ENCODE assay signal across 8 cellular contexts in genomic region chr1:24540906-24541710, GRCh38. TPM values are rescaled to one million over a fixed set of nuclear protein-coding genes. Genes with fewer than 3 reads are reported as not detected.
DNase-seq lines count a peak whose midpoint lies in the region; ATAC-seq and TF ChIP-seq lines count a peak whose summit lies in the region.

No MANE protein-coding gene starts in this region.

- intact Hi-C loops in CD14-positive monocyte (cut with micrococcal nuclease): no loop called here

- no peaks in the 10 kb centered on the region for H3K27me3 ChIP-seq in BJ (ENCODE audit: control insufficient read depth, insufficient read depth, low read length)

- H3K36me3 ChIP-seq in BJ (ENCODE audit: control insufficient read depth, insufficient read depth, low read length): no peaks in the 10 kb centered on the region

- TF ChIP-seq CTCF in BJ (IDR thresholded peaks at IDR 0.05; ENCODE audit: insufficient read depth, low read depth, low read length) (no peak), CD14-positive monocyte (IDR thresholded peaks at IDR 0.05) (no peak)

- CTCF ChIA-PET in BJ (lab: Yijun Ruan, JAX): interaction anchor here (0.8 to 2.4 kb wide), 12 partner anchors 14 to 94 kb away, joined by 3 to 14 read pairs (median 4); no protein-coding TSS in a partner anchor
- CTCF ChIA-PET in activated naive CD4-positive, alpha-beta T cell treated with anti-CD3 and anti-CD28 coated beads, Interleukin-2, amount 10 ng/mL, durations not matched to agents 7 days and 5 days (lab: Charles Lee): interaction anchor here (0.7 to 3.6 kb wide), 14 partner anchors 14 to 340 kb away, joined by 3 to 39 read pairs (median 6); partner anchors contain the start of genes NIPAL3 and RCAN3

- peaks cover 3% of the 10 kb centered on the region for H3K27me3 Mint-ChIP-seq in IgD-negative memory B cell
- no peaks in the 10 kb centered on the region for H3K27me3 Mint-ChIP-seq in activated naive CD4-positive, alpha-beta T cell treated with anti-CD3 and anti-CD28 coated beads, Interleukin-2, amount 10 ng/mL, durations not matched to agents 7 days and 5 days
- peaks cover 0 to 3% (median 2%) of the 10 kb centered on the region in 3 donors for H3K27me3 Mint-ChIP-seq in CD14-positive monocyte (ENCODE audit: low read depth in 3 of 3)

- POLR2A ChIA-PET in BJ (lab: Charles Lee): interaction anchor here (0.6 to 1.0 kb wide), 2 partner anchors 12 to 142 kb away, joined by 4 to 8 read pairs; no protein-coding TSS in a partner anchor

- H3K36me3 Mint-ChIP-seq in IgD-negative memory B cell (peaks cover 3% of the 10 kb centered on the region), CD14-positive monocyte (peaks cover 21 to 32% of the 10 kb centered on the region in 2 donors)
- peaks cover 47% of the 10 kb centered on the region for H3K36me3 Mint-ChIP-seq in activated naive CD4-positive, alpha-beta T cell treated with anti-CD3 and anti-CD28 coated beads, Interleukin-2, amount 10 ng/mL, durations not matched to agents 7 days and 5 days

- H3K4me3 ChIP-seq in BJ (ENCODE audit: low read depth, low read length): no peak overlapping the region

- DNase-seq in BJ (ENCODE audit: low read depth): peak; percentile 48
- peak; percentile 36 for DNase-seq in activated naive CD4-positive, alpha-beta T cell treated with anti-CD3 and anti-CD28 coated beads, Interleukin-2, amount 10 ng/mL, durations not matched to agents 7 days and 5 days
- DNase-seq in left lobe of liver (ENCODE audit: low spot score): peak; percentile 75
- DNase-seq in iPS-NIHi7 (ENCODE audit: extremely low spot score): no peak
- DNase-seq in CD14-positive monocyte (ENCODE audit: low spot score): no peak
- no peak for DNase-seq in NCI-H446 (lab: John Stamatoyannopoulos, UW)

- H3K27ac Mint-ChIP-seq in IgD-negative memory B cell: peak overlapping the region in 2 of 3 donors; percentile 7 to 85
- H3K27ac Mint-ChIP-seq in activated naive CD4-positive, alpha-beta T cell treated with anti-CD3 and anti-CD28 coated beads, Interleukin-2, amount 10 ng/mL, durations not matched to agents 7 days and 5 days: peak overlapping the region; percentile 77
- H3K27ac Mint-ChIP-seq in CD14-positive monocyte: no peak overlapping the region

- H3K4me1 Mint-ChIP-seq in IgD-negative memory B cell (peaks cover 47 to 51% (median 49%) of the 10 kb centered on the region in 3 donors), CD14-positive monocyte (peaks cover 17% of the 10 kb centered on the region)
- peaks cover 70% of the 10 kb centered on the region for H3K4me1 Mint-ChIP-seq in activated naive CD4-positive, alpha-beta T cell treated with anti-CD3 and anti-CD28 coated beads, Interleukin-2, amount 10 ng/mL, durations not matched to agents 7 days and 5 days

- H3K4me3 Mint-ChIP-seq in IgD-negative memory B cell (peak overlapping the region; percentile 16 to 83 (median 76)), CD14-positive monocyte (no peak overlapping the region)
- peak overlapping the region; percentile 18 for H3K4me3 Mint-ChIP-seq in activated naive CD4-positive, alpha-beta T cell treated with anti-CD3 and anti-CD28 coated beads, Interleukin-2, amount 10 ng/mL, durations not matched to agents 7 days and 5 days

- H3K9me3 Mint-ChIP-seq in IgD-negative memory B cell (no peaks in the 10 kb centered on the region), CD14-positive monocyte (no peaks in the 10 kb centered on the region)
- H3K9me3 Mint-ChIP-seq in activated naive CD4-positive, alpha-beta T cell treated with anti-CD3 and anti-CD28 coated beads, Interleukin-2, amount 10 ng/mL, durations not matched to agents 7 days and 5 days: no peaks in the 10 kb centered on the region

- peak; percentile 83 for ATAC-seq in left lobe of liver
- ATAC-seq in GM18909 (IDR thresholded peaks at IDR 0.05; ENCODE audit: poor library complexity, unreplicated experiment): no peak

RNA-seq across cellular contexts. Expression of gene NCMAP, which starts 14.8 kb away (rescaled TPM):
- polyA plus RNA-seq in BJ (2011; rRNA removed): not detected in 2 replicates
- polyA minus RNA-seq in BJ (2011; rRNA and poly(A)+ RNA removed): not detected in 2 replicates
- not detected for polyA plus RNA-seq in IgD-negative memory B cell
- total RNA-seq in left lobe of liver: 1.0 TPM
- not detected for polyA plus RNA-seq in CD14-positive monocyte

RNA-seq across cellular contexts. Expression of gene RCAN3, which starts 38.5 kb away (rescaled TPM):
- polyA plus RNA-seq in BJ (2011; rRNA removed): 6.3 and 7.6 TPM in 2 replicates
- 5.6 and 7.6 TPM in 2 replicates for polyA minus RNA-seq in BJ (2011; rRNA and poly(A)+ RNA removed)
- polyA plus RNA-seq in IgD-negative memory B cell: 36.1 TPM
- total RNA-seq in left lobe of liver: 2.9 TPM
- polyA plus RNA-seq in CD14-positive monocyte: 1 to 10 TPM; 7.1 to 9.1 TPM

Comparison
In these comparisons a context has a peak if more than half of its experiments do, and no peak if none do; other contexts are left out.
1. DNase-seq: peak in BJ (single experiment), activated naive CD4-positive, alpha-beta T cell treated with anti-CD3 and anti-CD28 coated beads, Interleukin-2, amount 10 ng/mL, durations not matched to agents 7 days and 5 days (single experiment) and left lobe of liver (single experiment); none in iPS-NIHi7 (single experiment), CD14-positive monocyte (single experiment) and NCI-H446 (0 of 2).
2. H3K27ac Mint-ChIP-seq: peak in IgD-negative memory B cell (2 of 3) and activated naive CD4-positive, alpha-beta T cell treated with anti-CD3 and anti-CD28 coated beads, Interleukin-2, amount 10 ng/mL, durations not matched to agents 7 days and 5 days (single experiment); none in CD14-positive monocyte (0 of 7).
3. H3K4me3 Mint-ChIP-seq: peak in IgD-negative memory B cell (4 of 4) and activated naive CD4-positive, alpha-beta T cell treated with anti-CD3 and anti-CD28 coated beads, Interleukin-2, amount 10 ng/mL, durations not matched to agents 7 days and 5 days (single experiment); none in CD14-positive monocyte (0 of 2).